8 cellular contexts compared by ENCODE assay signal in genomic region chr1:203216274-203217138, GRCh38. TPM values are rescaled to one million over a fixed set of nuclear protein-coding genes. Genes with fewer than 3 reads are reported as not detected.
DNase-seq lines count a peak whose midpoint lies in the region; ATAC-seq and TF ChIP-seq lines count a peak whose summit lies in the region.

No MANE protein-coding gene starts in this region.

- H3K36me3 ChIP-seq in heart left ventricle, result no peaks in the 10 kb centered on the region
- H3K36me3 ChIP-seq in psoas muscle (ENCODE audit: insufficient read depth in 1 of 2, low read depth in 1 of 2), result no peaks in the 10 kb centered on the region

- no peaks in the 10 kb centered on the region for H3K9me3 Mint-ChIP-seq in activated naive CD8-positive, alpha-beta T cell treated with anti-CD3 and anti-CD28 coated beads, Interleukin-2, amount 10 ng/mL, durations not matched to agents 7 days and 5 days

- TF ChIP-seq CTCF in heart left ventricle (IDR thresholded peaks at IDR 0.05) (peak; percentile 69 to 88 (median 82)), psoas muscle (IDR thresholded peaks at IDR 0.05) (peak; percentile 83)

- H3K27ac ChIP-seq in heart left ventricle (no peak overlapping the region), psoas muscle (no peak overlapping the region)

- ATAC-seq in SK-N-SH treated with all-trans-retinoic acid at 6 μM for 48 hours (peak; percentile 94), heart left ventricle (peak; percentile 40 to 88 (median 64)), psoas muscle (peak; percentile 78 to 94 (median 84)), GM18867 (IDR thresholded peaks at IDR 0.05; ENCODE audit: unreplicated experiment) (no peak), GM19395 (IDR thresholded peaks at IDR 0.05; ENCODE audit: unreplicated experiment) (no peak)
- peak; percentile 44 for ATAC-seq in activated naive CD8-positive, alpha-beta T cell treated with anti-CD3 and anti-CD28 coated beads, Interleukin-2, amount 10 ng/mL, durations not matched to agents 7 days and 5 days (ENCODE audit: low read depth)

- H3K36me3 Mint-ChIP-seq in activated naive CD8-positive, alpha-beta T cell treated with anti-CD3 and anti-CD28 coated beads, Interleukin-2, amount 10 ng/mL, durations not matched to agents 7 days and 5 days, result no peaks in the 10 kb centered on the region

- POLR2A ChIA-PET in activated naive CD8-positive, alpha-beta T cell treated with anti-CD3 and anti-CD28 coated beads, Interleukin-2, amount 10 ng/mL, durations not matched to agents 7 days and 5 days (lab: Charles Lee), result no interaction called here

- H3K9me3 ChIP-seq in heart left ventricle (no peaks in the 10 kb centered on the region), psoas muscle (no peaks in the 10 kb centered on the region)

- peaks cover 0 to 9% (median 0%) of the 10 kb centered on the region in 9 donors for H3K27me3 ChIP-seq in heart left ventricle
- H3K27me3 ChIP-seq in psoas muscle (ENCODE audit: insufficient read depth in 3 of 3, low read length in 2 of 3), result no peaks in the 10 kb centered on the region

- no peak overlapping the region for H3K27ac Mint-ChIP-seq in activated naive CD8-positive, alpha-beta T cell treated with anti-CD3 and anti-CD28 coated beads, Interleukin-2, amount 10 ng/mL, durations not matched to agents 7 days and 5 days

- H3K4me1 ChIP-seq in heart left ventricle (peaks cover 0 to 4% (median 0%) of the 10 kb centered on the region in 12 donors), psoas muscle (peaks cover 12% of the 10 kb centered on the region)

- 33 to 35% (median 33%) methylated on average over 18 to 19 of the region's 19 CpGs for WGBS in heart left ventricle, 4 donors
- 18 to 23% (median 21%) methylated on average over 19 of the region's 19 CpGs for WGBS in psoas muscle, 3 donors

- intact Hi-C loops in heart left ventricle (cut with DNase I), result loop anchor here (1.0 to 5.0 kb wide), 9 partner anchors 44 to 178 kb away; no protein-coding TSS in a partner anchor
- intact Hi-C loops in psoas muscle (cut with DNase I), result loop anchor here (1.0 to 5.0 kb wide), 3 partner anchors 44 to 177 kb away; no protein-coding TSS in a partner anchor

- no peak for TF ChIP-seq POLR2A in heart left ventricle (IDR thresholded peaks at IDR 0.05)

- no peak overlapping the region for H3K4me3 Mint-ChIP-seq in activated naive CD8-positive, alpha-beta T cell treated with anti-CD3 and anti-CD28 coated beads, Interleukin-2, amount 10 ng/mL, durations not matched to agents 7 days and 5 days

- peaks cover 3% of the 10 kb centered on the region for H3K4me1 Mint-ChIP-seq in activated naive CD8-positive, alpha-beta T cell treated with anti-CD3 and anti-CD28 coated beads, Interleukin-2, amount 10 ng/mL, durations not matched to agents 7 days and 5 days

- in situ Hi-C loops in G401 (cut with HindIII; ENCODE audit: low sequenced_read_pairs), result no loop called here

- H3K4me3 ChIP-seq in heart left ventricle, result no peak overlapping the region
- H3K4me3 ChIP-seq in psoas muscle, result no peak overlapping the region

- DNase-seq in G401 (ENCODE audit: low spot score) (peak; percentile 94), NCI-H1105 (lab: John Stamatoyannopoulos, UW) (peak; percentile 55), heart left ventricle (peak in 3 of 5 donors; percentile 42 to 58 (median 49)), psoas muscle (peak in 1 of 2 donors; percentile 41)
- peak; percentile 43 for DNase-seq in activated naive CD8-positive, alpha-beta T cell treated with anti-CD3 and anti-CD28 coated beads, Interleukin-2, amount 10 ng/mL, durations not matched to agents 7 days and 5 days

- H3K27me3 Mint-ChIP-seq in activated naive CD8-positive, alpha-beta T cell treated with anti-CD3 and anti-CD28 coated beads, Interleukin-2, amount 10 ng/mL, durations not matched to agents 7 days and 5 days, result peaks cover 11% of the 10 kb centered on the region

TF ChIP-seq in SK-N-SH treated with all-trans-retinoic acid at 6 μM for 48 hours, 23 proteins besides CTCF, POLR2A, EP300 and RAD21 (continues in another document):
- no peak for TF ChIP-seq TOX (CRISPR knock-in tag; IDR thresholded peaks at IDR 0.05; ENCODE audit: borderline replicate concordance)
- TF ChIP-seq TCF4 (CRISPR knock-in tag; IDR thresholded peaks at IDR 0.05; ENCODE audit: borderline replicate concordance), result no peak
- no peak for TF ChIP-seq TSHZ2 (CRISPR knock-in tag; IDR thresholded peaks at IDR 0.05)
- no peak for TF ChIP-seq ZFP3 (CRISPR knock-in tag; IDR thresholded peaks at IDR 0.05)
- TF ChIP-seq ESRRG (CRISPR knock-in tag; IDR thresholded peaks at IDR 0.05), result no peak
- TF ChIP-seq GLIS3 (CRISPR knock-in tag; IDR thresholded peaks at IDR 0.05), result no peak
- no peak for TF ChIP-seq ZNF565 (CRISPR knock-in tag; conservative IDR thresholded peaks at IDR 0.05; ENCODE audit: low read depth)
- no peak for TF ChIP-seq POU6F1 (CRISPR knock-in tag; IDR thresholded peaks at IDR 0.05; ENCODE audit: borderline replicate concordance, low read depth)
- TF ChIP-seq RARB (CRISPR knock-in tag; IDR thresholded peaks at IDR 0.05), result no peak
- TF ChIP-seq CSDC2 (CRISPR knock-in tag; IDR thresholded peaks at IDR 0.05), result no peak
- TF ChIP-seq ZNF70 (CRISPR knock-in tag; IDR thresholded peaks at IDR 0.05), result no peak

RNA-seq across cellular contexts. Expression of gene CHIT1, which starts 13.0 kb away (rescaled TPM):
- total RNA-seq in G401 (2014; rRNA removed; shearing (Covaris generic)), result not detected in 2 replicates
- 1 to 10 TPM in 1 of 2 experiments, under 1 TPM in 1; 0.67 to 1.0 TPM for total RNA-seq in activated naive CD8-positive, alpha-beta T cell treated with anti-CD3 and anti-CD28 coated beads, Interleukin-2, amount 10 ng/mL, durations not matched to agents 7 days and 5 days
- total RNA-seq in heart left ventricle (1 to 10 TPM in 1 of 9 donors, under 1 TPM in 4, not detected in 4; 0.05 to 1.7 (median 0.22) TPM), psoas muscle (under 1 TPM in 2 of 4 donors, not detected in 2; 0.08 to 0.27 TPM)
- polyA plus RNA-seq in heart left ventricle (not detected), psoas muscle (under 1 TPM in 2 of 3 donors, not detected in 1; 0.04 to 0.10 TPM)

RNA-seq across cellular contexts. Expression of gene CHI3L1, which starts 30.0 kb away (rescaled TPM):
- 1.3 TPM in 1 of 2 replicates, not detected in the other for total RNA-seq in G401 (2014; rRNA removed; shearing (Covaris generic))
- under 1 TPM; 0.37 to 0.53 TPM for total RNA-seq in activated naive CD8-positive, alpha-beta T cell treated with anti-CD3 and anti-CD28 coated beads, Interleukin-2, amount 10 ng/mL, durations not matched to agents 7 days and 5 days
- total RNA-seq in heart left ventricle (10 to 100 TPM in 2 of 9 donors, 1 to 10 TPM in 3, under 1 TPM in 3, not detected in 1; 0.27 to 27.1 (median 1.3) TPM), psoas muscle (100 to 1,000 TPM in 1 of 4 donors, 10 to 100 TPM in 1, 1 to 10 TPM in 2; 1.7 to 156 (median 37.0) TPM)
- polyA plus RNA-seq in heart left ventricle (1 to 10 TPM in 1 of 2 donors, under 1 TPM in 1; 0.15 to 5.5 TPM), psoas muscle (10 to 100 TPM in 1 of 3 donors, 1 to 10 TPM in 2; 8.4 to 11.1 (median 9.9) TPM)

RNA-seq across cellular contexts. Expression of gene MYBPH, which starts 40.9 kb away (rescaled TPM):
- total RNA-seq in G401 (2014; rRNA removed; shearing (Covaris generic)), result 0.47 TPM in 1 of 2 replicates, not detected in the other
- total RNA-seq in activated naive CD8-positive, alpha-beta T cell treated with anti-CD3 and anti-CD28 coated beads, Interleukin-2, amount 10 ng/mL, durations not matched to agents 7 days and 5 days, result not detected
- total RNA-seq in heart left ventricle (under 1 TPM in 1 of 9 donors, not detected in 8; 0.32 TPM), psoas muscle (100 to 1,000 TPM in 3 of 4 donors, 10 to 100 TPM in 1; 18.0 to 882 (median 334) TPM)
- polyA plus RNA-seq in heart left ventricle (not detected), psoas muscle (10 to 100 TPM; 20.6 to 39.1 (median 33.4) TPM)

Comparison
In these comparisons a context has a peak if more than half of its experiments do, and no peak if none do; other contexts are left out.
1. ATAC-seq: peak in SK-N-SH treated with all-trans-retinoic acid at 6 μM for 48 hours (single experiment), activated naive CD8-positive, alpha-beta T cell treated with anti-CD3 and anti-CD28 coated beads, Interleukin-2, amount 10 ng/mL, durations not matched to agents 7 days and 5 days (single experiment), heart left ventricle (4 of 4) and psoas muscle (4 of 4); none in GM18867 (single experiment) and GM19395 (single experiment).
2. RNA of gene MYBPH, which starts 40.9 kb away (total RNA-seq): 18.0 to 882 TPM in psoas muscle; 0.47 TPM in G401, not detected in activated naive CD8-positive, alpha-beta T cell treated with anti-CD3 and anti-CD28 coated beads, Interleukin-2, amount 10 ng/mL, durations not matched to agents 7 days and 5 days and 0.32 TPM in heart left ventricle; every median in the first group is over 10 times any median in the second.